In the genomic region with DNA sequence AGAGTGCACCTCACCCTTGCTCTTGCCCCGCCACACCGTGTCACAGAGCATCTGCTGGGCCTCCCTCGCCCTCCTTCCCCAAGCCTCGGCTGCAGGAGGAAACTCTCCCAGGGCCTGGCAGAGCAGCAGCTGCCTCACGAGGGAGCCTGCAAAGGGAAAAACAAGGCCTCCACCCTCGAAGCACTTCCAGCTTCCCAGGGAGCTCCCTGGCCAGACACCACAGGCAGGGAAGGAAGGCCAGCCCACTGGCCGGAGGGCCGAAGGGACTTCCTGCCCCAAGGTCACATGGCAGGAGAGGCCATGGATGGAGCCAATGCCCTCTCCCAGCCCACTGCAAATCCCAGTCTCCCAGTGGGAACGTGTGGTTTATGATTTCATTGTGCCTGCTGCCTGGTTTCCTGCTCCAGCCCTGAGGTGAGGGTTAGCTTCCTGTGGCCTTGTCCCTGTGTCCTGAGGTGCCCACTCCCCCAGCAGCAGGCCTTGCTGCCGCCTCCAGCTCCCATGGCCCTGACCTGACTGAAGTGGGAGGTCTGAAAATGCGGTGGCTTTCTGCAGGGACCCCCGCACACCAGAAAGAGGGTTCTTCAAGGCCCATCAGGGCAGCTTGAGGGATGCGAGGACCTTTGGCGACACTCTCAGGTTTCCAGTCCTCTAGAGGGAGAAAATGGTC, we compare ENCODE assay signal across 1 cellular context.
TF ChIP-seq lines count a peak whose summit lies in the region.

No MANE protein-coding gene starts in this region.

TF ChIP-seq in WTC11, 78 proteins besides CTCF, POLR2A, EP300 and RAD21 (continued from another document):
- TF ChIP-seq, protein P1, sequence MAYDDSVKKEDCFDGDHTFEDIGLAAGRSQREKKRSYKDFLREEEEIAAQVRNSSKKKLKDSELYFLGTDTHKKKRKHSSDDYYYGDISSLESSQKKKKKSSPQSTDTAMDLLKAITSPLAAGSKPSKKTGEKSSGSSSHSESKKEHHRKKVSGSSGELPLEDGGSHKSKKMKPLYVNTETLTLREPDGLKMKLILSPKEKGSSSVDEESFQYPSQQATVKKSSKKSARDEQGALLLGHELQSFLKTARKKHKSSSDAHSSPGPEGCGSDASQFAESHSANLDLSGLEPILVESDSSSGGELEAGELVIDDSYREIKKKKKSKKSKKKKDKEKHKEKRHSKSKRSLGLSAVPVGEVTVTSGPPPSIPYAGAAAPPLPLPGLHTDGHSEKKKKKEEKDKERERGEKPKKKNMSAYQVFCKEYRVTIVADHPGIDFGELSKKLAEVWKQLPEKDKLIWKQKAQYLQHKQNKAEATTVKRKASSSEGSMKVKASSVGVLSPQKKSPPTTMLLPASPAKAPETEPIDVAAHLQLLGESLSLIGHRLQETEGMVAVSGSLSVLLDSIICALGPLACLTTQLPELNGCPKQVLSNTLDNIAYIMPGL (CRISPR knock-in tag; IDR thresholded peaks at IDR 0.05): no peak
